8 cellular contexts compared by ENCODE assay signal in the genomic region with DNA sequence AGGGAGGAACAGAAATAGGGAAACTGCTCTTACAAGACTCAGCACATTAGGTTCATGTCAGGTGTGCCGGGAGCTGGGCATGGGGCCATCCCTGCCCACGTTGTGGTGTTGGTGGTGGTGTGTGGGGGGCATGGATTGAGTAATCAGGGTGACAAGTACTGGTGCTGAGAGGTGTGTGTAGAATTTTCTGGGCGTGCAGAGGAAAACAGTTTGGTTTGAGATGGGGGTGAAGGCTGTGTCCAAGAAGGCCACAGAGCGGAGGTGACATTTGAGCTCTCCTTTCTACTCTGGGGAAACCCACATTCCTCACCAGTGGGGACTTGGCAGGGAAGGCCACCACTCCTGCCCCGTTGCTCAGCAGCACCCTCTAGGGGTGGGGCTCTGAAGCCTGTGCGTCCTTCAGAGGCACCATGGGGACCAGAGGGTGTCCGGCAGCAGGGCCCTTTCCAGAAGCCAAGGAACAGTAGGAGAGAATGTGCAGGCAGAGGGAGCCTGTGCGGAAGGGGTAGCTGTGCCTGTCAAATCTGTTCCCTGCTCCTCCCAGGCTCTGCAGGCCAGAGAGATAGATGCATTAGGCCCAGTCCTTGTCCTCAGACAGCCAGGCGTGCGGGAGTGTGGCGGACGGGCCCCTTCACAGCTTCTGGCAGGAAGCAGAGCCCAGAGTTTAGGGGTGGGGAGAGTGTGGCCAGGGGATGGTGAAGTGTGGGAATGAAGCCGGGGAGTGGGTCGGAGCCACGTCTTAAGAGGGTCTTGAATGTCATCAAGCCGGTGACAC. TPM values are rescaled to one million over a fixed set of nuclear protein-coding genes. Genes with fewer than 3 reads are reported as not detected.
DNase-seq lines count a peak whose midpoint lies in the region; ATAC-seq and TF ChIP-seq lines count a peak whose summit lies in the region.

No MANE protein-coding gene starts in this region.

- H3K36me3 Mint-ChIP-seq in T-helper 17 cell (ENCODE audit: low read depth): no peaks in the 10 kb centered on the region

- H3K27me3 Mint-ChIP-seq in T-helper 17 cell: no peaks in the 10 kb centered on the region

- peak overlapping the region; percentile 61 for H3K27ac Mint-ChIP-seq in T-helper 17 cell

- no peak for DNase-seq in T-helper 17 cell
- DNase-seq in fibroblast of mammary gland (ENCODE audit: low read depth): no peak
- DNase-seq in stimulated activated CD8-positive, alpha-beta memory T cell treated with anti-CD3 and anti-CD28 coated beads, Interleukin-12 subunit alpha, Interleukin-12 subunit beta, amount 100 ng/mL, for 4 hours (ENCODE audit: low read depth): peak; percentile 49
- DNase-seq in caudate nucleus (lab: John Stamatoyannopoulos, UW): no peak
- no peak for DNase-seq in putamen (ENCODE audit: low spot score)
- no peak for DNase-seq in NCI-H345 (lab: John Stamatoyannopoulos, UW)
- DNase-seq in nucleus accumbens (lab: John Stamatoyannopoulos, UW): no peak

- peaks cover 31% of the 10 kb centered on the region for H3K4me1 Mint-ChIP-seq in T-helper 17 cell

- H3K4me3 ChIP-seq in GM12875 (ENCODE audit: low read depth, low read length) (no peak overlapping the region), fibroblast of mammary gland (ENCODE audit: control insufficient read depth, low read depth, low read length) (no peak overlapping the region)

- no peaks in the 10 kb centered on the region for H3K9me3 ChIP-seq in T-helper 17 cell (ENCODE audit: control insufficient read depth, low read length, poor library complexity, severe bottlenecking)

- no peak overlapping the region for H3K27ac ChIP-seq in caudate nucleus (ENCODE audit: low read depth, low read length)

- TF ChIP-seq CTCF in GM12875 (IDR thresholded peaks at IDR 0.05; ENCODE audit: borderline replicate concordance, insufficient read depth, low read depth, low read length): peak; percentile 68
- peak; percentile 42 for TF ChIP-seq CTCF in fibroblast of mammary gland (conservative IDR thresholded peaks at IDR 0.05; ENCODE audit: control insufficient read depth, insufficient read depth, low read depth, low read length)

- ATAC-seq in T-helper 17 cell: peak; percentile 40

- no peak overlapping the region for H3K4me3 Mint-ChIP-seq in T-helper 17 cell

RNA-seq across cellular contexts. Expression of a gene that starts 48.7 kb away (rescaled TPM):
- 10 to 100 TPM; 39.1 to 40.9 TPM for total RNA-seq in T-helper 17 cell
